Comparison of ENCODE assay signal across 1 cellular context in genomic region chr17:6510321-6511023, GRCh38.
TF ChIP-seq lines count a peak whose summit lies in the region.

No MANE protein-coding gene starts in this region.

TF ChIP-seq in A549, 52 proteins besides CTCF, POLR2A, EP300 and RAD21 (continued from another document):
- TF ChIP-seq BCL3 (IDR thresholded peaks at IDR 0.05) (no peak), CHD2 (IDR thresholded peaks at IDR 0.05; ENCODE audit: low read length, partially characterized antibody) (no peak)
- TF ChIP-seq, protein P1, sequence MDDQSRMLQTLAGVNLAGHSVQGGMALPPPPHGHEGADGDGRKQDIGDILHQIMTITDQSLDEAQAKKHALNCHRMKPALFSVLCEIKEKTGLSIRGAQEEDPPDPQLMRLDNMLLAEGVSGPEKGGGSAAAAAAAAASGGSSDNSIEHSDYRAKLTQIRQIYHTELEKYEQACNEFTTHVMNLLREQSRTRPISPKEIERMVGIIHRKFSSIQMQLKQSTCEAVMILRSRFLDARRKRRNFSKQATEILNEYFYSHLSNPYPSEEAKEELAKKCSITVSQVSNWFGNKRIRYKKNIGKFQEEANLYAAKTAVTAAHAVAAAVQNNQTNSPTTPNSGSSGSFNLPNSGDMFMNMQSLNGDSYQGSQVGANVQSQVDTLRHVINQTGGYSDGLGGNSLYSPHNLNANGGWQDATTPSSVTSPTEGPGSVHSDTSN (IDR thresholded peaks at IDR 0.05): no peak
